In genomic region chr12:120496353-120497340, GRCh38 we compare ENCODE assay signal across 1 cellular context.
TF ChIP-seq lines count a peak whose summit lies in the region.

No MANE protein-coding gene starts in this region.

TF ChIP-seq in WTC11, 78 proteins besides CTCF, POLR2A, EP300 and RAD21 (continued from another document):
- TF ChIP-seq ZNF512 (CRISPR knock-in tag; IDR thresholded peaks at IDR 0.05; ENCODE audit: borderline replicate concordance), result no peak
- TF ChIP-seq TCF7 (CRISPR knock-in tag; IDR thresholded peaks at IDR 0.05; ENCODE audit: low read depth), result no peak
- no peak for TF ChIP-seq MLX (CRISPR knock-in tag; IDR thresholded peaks at IDR 0.05)
- no peak for TF ChIP-seq SMAD4 (CRISPR knock-in tag; IDR thresholded peaks at IDR 0.05)
- TF ChIP-seq GABPB1 (CRISPR knock-in tag; IDR thresholded peaks at IDR 0.05), result no peak
- no peak for TF ChIP-seq MYBL2 (CRISPR knock-in tag; IDR thresholded peaks at IDR 0.05)
- no peak for TF ChIP-seq ATF3 (CRISPR knock-in tag; conservative IDR thresholded peaks at IDR 0.05)
- no peak for TF ChIP-seq MXD4 (CRISPR knock-in tag; IDR thresholded peaks at IDR 0.05; ENCODE audit: borderline replicate concordance)
